Comparison of ENCODE assay signal across 1 cellular context in genomic region chr12:75994069-75994740, GRCh38.
TF ChIP-seq lines count a peak whose summit lies in the region.

No MANE protein-coding gene starts in this region.

TF ChIP-seq in A549, 52 proteins besides CTCF, POLR2A, EP300 and RAD21 (continued from another document):
- no peak for TF ChIP-seq MAX (IDR thresholded peaks at IDR 0.05)
